ENCODE assay signal across 23 cellular contexts in the genomic region with DNA sequence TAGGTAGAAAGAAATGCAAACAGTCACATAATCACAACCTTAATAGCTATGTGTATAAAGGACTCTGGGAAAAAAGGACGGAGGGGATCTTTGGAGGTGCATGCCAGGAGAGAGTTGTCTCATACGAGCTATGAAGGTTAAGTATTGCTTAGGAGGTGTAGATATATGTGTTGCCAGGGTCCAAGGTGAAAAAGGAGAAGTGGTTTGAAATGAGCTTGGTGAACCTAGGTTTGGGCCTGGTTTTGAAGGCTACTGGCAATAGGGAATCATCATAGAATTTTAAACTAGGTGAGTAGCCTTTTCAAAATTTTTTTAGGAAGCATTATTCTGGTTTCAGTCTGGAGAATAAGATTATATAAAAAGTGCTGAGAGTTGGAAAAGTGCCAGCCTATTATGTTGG.
"Had no signal": no experiment of that assay in that cellular context is flagged by ENCODE, and none has a peak within 500 bp of the region (broad histone marks: within the 10 kb centered on the region; RNA-seq: fewer than 3 reads in every experiment).

No MANE protein-coding gene starts in this region.

- H3K9me3 Mint-ChIP-seq: effector memory CD8-positive, alpha-beta T cell; immature natural killer cell; naive B cell; stimulated activated naive B cell treated with anti-CD40 and anti-IgM and Interleukin-4, amounts not matched to agents 10 μg/mL and 1 μg/mL and 100 μg/mL, for 72 hours had no signal

- H3K4me3 Mint-ChIP-seq: effector memory CD8-positive, alpha-beta T cell; immature natural killer cell; naive B cell; stimulated activated naive B cell treated with anti-CD40 and anti-IgM and Interleukin-4, amounts not matched to agents 10 μg/mL and 1 μg/mL and 100 μg/mL, for 72 hours had no signal

- H3K36me3 Mint-ChIP-seq: immature natural killer cell; naive B cell; stimulated activated naive B cell treated with anti-CD40 and anti-IgM and Interleukin-4, amounts not matched to agents 10 μg/mL and 1 μg/mL and 100 μg/mL, for 72 hours had no signal

- DNase-seq: activated CD4-positive, alpha-beta T cell treated with anti-CD3 and anti-CD28 coated beads for 48 hours; activated CD4-positive, alpha-beta T cell treated with anti-CD3 and anti-CD28 coated beads, Interleukin-2, amount 50 U/mL, for 48 hours; activated CD8-positive, alpha-beta memory T cell treated with anti-CD3 and anti-CD28 coated beads for 24 hours; activated gamma-delta T cell treated with Interleukin-2 at 50 U/mL for 16 hours; activated naive CD4-positive, alpha-beta T cell treated with anti-CD3 and anti-CD28 coated beads, Interleukin-2, amount 50 U/mL, for 16 hours; activated T-cell treated with anti-CD3 and anti-CD28 coated beads, Interleukin-2, amount 50 U/mL, for 1 hour; amniotic stem cell; brain microvascular endothelial cell; cortex of kidney; effector memory CD8-positive, alpha-beta T cell; erythroblast; immature natural killer cell; kidney; left colon; mammary epithelial cell; naive B cell; psoas muscle; stimulated activated CD4-positive, alpha-beta T cell treated with anti-CD3 and anti-CD28 coated beads, Interleukin-1b, Interleukin-23, amount 100 ng/mL, for 48 hours; stimulated activated CD4-positive, alpha-beta T cell treated with anti-CD3 and anti-CD28 coated beads, Interleukin-4, amount 100 ng/mL, for 4 hours; stimulated activated naive B cell treated with anti-CD40 and anti-IgM and Interleukin-4, amounts not matched to agents 10 μg/mL and 1 μg/mL and 100 μg/mL, for 72 hours; stomach; T-helper 9 cell; upper lobe of right lung had no signal

- H3K4me1 Mint-ChIP-seq: immature natural killer cell had no signal

- H3K27ac Mint-ChIP-seq: effector memory CD8-positive, alpha-beta T cell; immature natural killer cell; stimulated activated naive B cell treated with anti-CD40 and anti-IgM and Interleukin-4, amounts not matched to agents 10 μg/mL and 1 μg/mL and 100 μg/mL, for 72 hours had no signal

- H3K27me3 Mint-ChIP-seq: naive B cell; stimulated activated naive B cell treated with anti-CD40 and anti-IgM and Interleukin-4, amounts not matched to agents 10 μg/mL and 1 μg/mL and 100 μg/mL, for 72 hours had no signal
